Comparison of ENCODE assay signal across 11 cellular contexts in genomic region chr2:208359632-208359986, GRCh38. TPM values are rescaled to one million over a fixed set of nuclear protein-coding genes. Genes with fewer than 3 reads are reported as not detected.
DNase-seq lines count a peak whose midpoint lies in the region; ATAC-seq and TF ChIP-seq lines count a peak whose summit lies in the region.
"Had no signal": no experiment of that assay in that cellular context is flagged by ENCODE, and none has a peak within 500 bp of the region (broad histone marks: within the 10 kb centered on the region; RNA-seq: fewer than 3 reads in every experiment).

No MANE protein-coding gene starts in this region.

- H3K23ac ChIP-seq in H9 (ENCODE audit: insufficient read length, low read depth, low read length) = no peak overlapping the region

- peaks cover 9 to 10% of the 10 kb centered on the region in 2 experiments for H3K4me1 Mint-ChIP-seq in H9
- H3K4me1 Mint-ChIP-seq in activated T-helper 17 cell treated with anti-CD3 and anti-CD28 coated beads, Interleukin-2, amount 50 U/mL, for 72 hours = peaks cover 8% of the 10 kb centered on the region

- no peaks in the 10 kb centered on the region for H3K9me3 ChIP-seq in H9 (ENCODE audit: control insufficient read depth, low read depth, low read length)
- no peaks in the 10 kb centered on the region for H3K9me3 ChIP-seq in lower lobe of right lung
- H3K9me3 ChIP-seq: pancreas had no signal

- intact Hi-C loops in lower lobe of right lung (cut with DNase I) = no loop called here

- peaks cover 3 to 10% of the 10 kb centered on the region in 2 experiments; a peak in 3 of 5 replicates for H3K9me3 Mint-ChIP-seq in H9
- peaks cover 4% of the 10 kb centered on the region for H3K9me3 Mint-ChIP-seq in activated T-helper 17 cell treated with anti-CD3 and anti-CD28 coated beads, Interleukin-2, amount 50 U/mL, for 72 hours

- peak; percentile 56 for DNase-seq in Ammon's horn (ENCODE audit: low spot score)
- peak; percentile 88 for DNase-seq in H9
- no peak for DNase-seq in lower lobe of right lung
- no peak for DNase-seq in GM10266 (ENCODE audit: extremely low spot score)
- no peak for DNase-seq in activated CD4-positive, CD25-positive, alpha-beta regulatory T cell treated with anti-CD3 and anti-CD28 coated beads, Interleukin-2, amount 50 U/mL, for 72 hours
- DNase-seq: activated naive CD4-positive, alpha-beta T cell treated with Interleukin-2 at 50 U/mL for 16 hours; MM.1S had no signal

- no peak overlapping the region for H3K4me3 ChIP-seq in lower lobe of right lung
- H3K4me3 ChIP-seq: pancreas had no signal

- no peak overlapping the region for H2BK12ac ChIP-seq in H9 (ENCODE audit: insufficient read length, low read depth, low read length)

- no peak overlapping the region for H2AFZ ChIP-seq in H9 (ENCODE audit: low read length)

- H3K27ac ChIP-seq in H9 (ENCODE audit: insufficient read length, low read depth, low read length) (no peak overlapping the region), lower lobe of right lung (no peak overlapping the region)
- H3K27ac ChIP-seq: pancreas had no signal

- H2BK20ac ChIP-seq in H9 (ENCODE audit: low read depth, low read length, poor library complexity, severe bottlenecking) = no peak overlapping the region

- H4K8ac ChIP-seq in H9 (replicated peaks; ENCODE audit: insufficient read length, low read depth, low read length) = no peak overlapping the region

- no peak overlapping the region for H4K5ac ChIP-seq in H9 (ENCODE audit: insufficient read length, low read depth, low read length)

- no peak overlapping the region for H4K91ac ChIP-seq in H9 (ENCODE audit: insufficient read length, low read depth, low read length)

- peak overlapping the region in 1 of 3 experiments; percentile 70; a peak in 1 of 7 replicates for H3K27ac Mint-ChIP-seq in H9
- H3K27ac Mint-ChIP-seq in activated T-helper 17 cell treated with anti-CD3 and anti-CD28 coated beads, Interleukin-2, amount 50 U/mL, for 72 hours = peak overlapping the region; percentile 50

- H3T11ph ChIP-seq in H9 (ENCODE audit: low read length) = no peak overlapping the region

- H3K4me1 ChIP-seq in H9 (ENCODE audit: insufficient read depth, low read length) (no peaks in the 10 kb centered on the region), lower lobe of right lung (no peaks in the 10 kb centered on the region)

- H2BK120ac ChIP-seq in H9 (ENCODE audit: low read depth, low read length, poor library complexity, severe bottlenecking) = no peak overlapping the region

- no peak overlapping the region for H3K56ac ChIP-seq in H9 (ENCODE audit: insufficient read length, low read depth, low read length)

- no CpG with 5 or more reads among the region's 17 CpGs for WGBS in H9 (ENCODE audit: extremely low coverage, insufficient read length, low lambda C conversion rate)

- H3K4me2 ChIP-seq in H9 (ENCODE audit: insufficient read depth, insufficient read length, low read length) = no peak overlapping the region

- no peak overlapping the region for H2BK15ac ChIP-seq in H9 (ENCODE audit: low read depth, low read length)

- TF ChIP-seq CTCF in H9 (conservative IDR thresholded peaks at IDR 0.05) (no peak), lower lobe of right lung (IDR thresholded peaks at IDR 0.05) (no peak), GM10266 (IDR thresholded peaks at IDR 0.05; ENCODE audit: control insufficient read depth, insufficient read depth, low read depth, missing control alignments) (no peak)

- H3K23me2 ChIP-seq in H9 (ENCODE audit: insufficient read length, low read depth, low read length, poor library complexity, severe bottlenecking) = no peaks in the 10 kb centered on the region

- H3K18ac ChIP-seq in H9 (ENCODE audit: insufficient read length, low read depth, low read length) = no peak overlapping the region

- no peaks in the 10 kb centered on the region for H3K79me2 ChIP-seq in H9 (ENCODE audit: insufficient read depth, low read length)

- no peak overlapping the region for H3K4ac ChIP-seq in H9 (ENCODE audit: low read depth, low read length)

- no peaks in the 10 kb centered on the region for H3K79me1 ChIP-seq in H9 (ENCODE audit: insufficient read depth, low read depth, low read length, poor library complexity, severe bottlenecking)

- H4K20me1 ChIP-seq in H9 (ENCODE audit: control insufficient read depth, insufficient read depth, insufficient read length) = no peaks in the 10 kb centered on the region

- peaks cover 9 to 39% (median 22%) of the 10 kb centered on the region in 3 experiments for H3K36me3 Mint-ChIP-seq in H9 (ENCODE audit: insufficient read depth in 1 of 3, low read depth in 3 of 3)
- H3K36me3 Mint-ChIP-seq in activated T-helper 17 cell treated with anti-CD3 and anti-CD28 coated beads, Interleukin-2, amount 50 U/mL, for 72 hours (ENCODE audit: low read depth) = peaks cover 30% of the 10 kb centered on the region

- H3K9ac ChIP-seq in H9 (ENCODE audit: extremely low read depth, insufficient read length, low read length) = no peak overlapping the region

- H3K14ac ChIP-seq in H9 (ENCODE audit: insufficient read depth, low read length) = no peak overlapping the region

- H3K27me3 Mint-ChIP-seq in H9 (ENCODE audit: low read depth) = no peaks in the 10 kb centered on the region; the same call in 1 of the 2 replicates
- H3K27me3 Mint-ChIP-seq in activated T-helper 17 cell treated with anti-CD3 and anti-CD28 coated beads, Interleukin-2, amount 50 U/mL, for 72 hours = no peaks in the 10 kb centered on the region

- H2BK5ac ChIP-seq in H9 (ENCODE audit: insufficient read length, low read length) = no peak overlapping the region

- no peaks in the 10 kb centered on the region for H3K27me3 ChIP-seq in H9 (ENCODE audit: insufficient read depth, low read length)
- H3K27me3 ChIP-seq in lower lobe of right lung (ENCODE audit: low read depth) = no peaks in the 10 kb centered on the region
- H3K27me3 ChIP-seq: pancreas had no signal

- peak; percentile 50 for ATAC-seq in activated T-helper 17 cell treated with anti-CD3 and anti-CD28 coated beads, Interleukin-2, amount 50 U/mL, for 72 hours (replicated peaks)
- peak; percentile 39 to 49 for ATAC-seq in lower lobe of right lung
- ATAC-seq in HG03095 (IDR thresholded peaks at IDR 0.05; ENCODE audit: unreplicated experiment) = no peak
- ATAC-seq in GM19395 (IDR thresholded peaks at IDR 0.05; ENCODE audit: unreplicated experiment) = no peak

- H3K4me3 Mint-ChIP-seq in H9 = no peak overlapping the region
- H3K4me3 Mint-ChIP-seq in activated T-helper 17 cell treated with anti-CD3 and anti-CD28 coated beads, Interleukin-2, amount 50 U/mL, for 72 hours = peak overlapping the region; percentile 37

- no peak overlapping the region for H2AK5ac ChIP-seq in H9 (ENCODE audit: insufficient read length, low read length)

- peaks cover 28% of the 10 kb centered on the region for H3K36me3 ChIP-seq in lower lobe of right lung

RNA-seq across cellular contexts. Expression of gene PTH2R, which starts 47.0 kb away (rescaled TPM):
- 0.20 and 0.29 TPM in 2 replicates for total RNA-seq in H9 (2021)
- total RNA-seq in activated T-helper 17 cell treated with anti-CD3 and anti-CD28 coated beads, Interleukin-2, amount 50 U/mL, for 72 hours = under 1 TPM in 1 of 2 donors, not detected in 1; 0.29 TPM
- total RNA-seq in lower lobe of right lung = 0.32 TPM

Comparison
In these comparisons a context has a peak if more than half of its experiments do, and no peak if none do; other contexts are left out.
1. DNase-seq: peak in Ammon's horn (single experiment) and H9 (single experiment); none in lower lobe of right lung (single experiment), GM10266 (single experiment) and activated CD4-positive, CD25-positive, alpha-beta regulatory T cell treated with anti-CD3 and anti-CD28 coated beads, Interleukin-2, amount 50 U/mL, for 72 hours (single experiment).
2. ATAC-seq: peak in activated T-helper 17 cell treated with anti-CD3 and anti-CD28 coated beads, Interleukin-2, amount 50 U/mL, for 72 hours (single experiment) and lower lobe of right lung (2 of 2); none in HG03095 (single experiment) and GM19395 (single experiment).